Comparison of ENCODE assay signal across 16 cellular contexts in genomic region chr2:133255363-133255762, GRCh38.
DNase-seq lines count a peak whose midpoint lies in the region; ATAC-seq and TF ChIP-seq lines count a peak whose summit lies in the region.
"Had no signal": no experiment of that assay in that cellular context is flagged by ENCODE, and none has a peak within 500 bp of the region (broad histone marks: within the 10 kb centered on the region; RNA-seq: fewer than 3 reads in every experiment).

No MANE protein-coding gene starts in this region.

- H3K4me3 Mint-ChIP-seq in natural killer cell, result no peak overlapping the region
- H3K4me3 Mint-ChIP-seq: CD4-positive, CD25-positive, alpha-beta regulatory T cell; IgD-negative memory B cell had no signal

- peak overlapping the region in 10 of 59 donors; percentile 0 to 23 (median 8) for H3K4me3 ChIP-seq in dorsolateral prefrontal cortex
- H3K4me3 ChIP-seq: BLaER1 treated with 17β-estradiol and CSF1 and Interleukin-3, amounts not matched to agents 10 nM and 100 nM; GM12878; GM23248 had no signal

- intact Hi-C loops in dorsolateral prefrontal cortex (cut with DNase I) (no loop called here), natural killer cell (cut with micrococcal nuclease) (no loop called here)

- no peaks in the 10 kb centered on the region for H3K4me1 Mint-ChIP-seq in natural killer cell
- H3K4me1 Mint-ChIP-seq: CD4-positive, CD25-positive, alpha-beta regulatory T cell; IgD-negative memory B cell had no signal

- H3K27me3 Mint-ChIP-seq in natural killer cell (ENCODE audit: low read depth in 2 of 2), result no peaks in the 10 kb centered on the region
- H3K27me3 Mint-ChIP-seq: CD4-positive, CD25-positive, alpha-beta regulatory T cell had no signal

- ATAC-seq in natural killer cell (no peak), HG02840 (IDR thresholded peaks at IDR 0.05; ENCODE audit: low FRiP score, unreplicated experiment) (no peak)
- ATAC-seq: GM12878 had no signal

- H3K27ac ChIP-seq in dorsolateral prefrontal cortex (peak overlapping the region in 51 of 59 donors; percentile 1 to 81 (median 48)), substantia nigra (ENCODE audit: low read depth, low read length, poor library complexity, severe bottlenecking) (peak overlapping the region; percentile 53)
- H3K27ac ChIP-seq: 22Rv1; BLaER1 treated with 17β-estradiol and CSF1 and Interleukin-3, amounts not matched to agents 10 nM and 100 nM; GM23248 had no signal

- TF ChIP-seq CTCF in dorsolateral prefrontal cortex (IDR thresholded peaks at IDR 0.05 in 54 of 56, conservative IDR thresholded peaks at IDR 0.05 in 2 of 56; ENCODE audit: low read depth in 1 of 56, partially characterized antibody in 56 of 56) (no peak), natural killer cell (IDR thresholded peaks at IDR 0.05) (no peak)

- peak; percentile 65 for DNase-seq in Ammon's horn (ENCODE audit: low spot score)
- no peak for DNase-seq in dorsolateral prefrontal cortex
- DNase-seq in inferior parietal cortex (ENCODE audit: extremely low spot score), result peak; percentile 49
- DNase-seq in substantia nigra (lab: John Stamatoyannopoulos, UW), result peak in 2 of 49 donors; percentile 7 to 44
- no peak for DNase-seq in NCI-H2029 treated with DMSO at 0.1 percent for 48 hours (lab: John Stamatoyannopoulos, UW)
- no peak for DNase-seq in natural killer cell
- DNase-seq: AML-193; CD4-positive, CD25-positive, alpha-beta regulatory T cell; DMS 273 treated with DMSO at 0.1 percent for 48 hours; GM23248; H7 had no signal

- no peak overlapping the region for H3K27ac Mint-ChIP-seq in natural killer cell
- H3K27ac Mint-ChIP-seq: CD4-positive, CD25-positive, alpha-beta regulatory T cell; IgD-negative memory B cell had no signal

- no peaks in the 10 kb centered on the region for H3K27me3 ChIP-seq in dorsolateral prefrontal cortex
- H3K27me3 ChIP-seq: BLaER1 treated with 17β-estradiol and CSF1 and Interleukin-3, amounts not matched to agents 10 nM and 100 nM had no signal

- H3K9me3 Mint-ChIP-seq in natural killer cell, result peaks cover 0 to 3% of the 10 kb centered on the region in 2 donors

- H3K36me3 Mint-ChIP-seq in natural killer cell, result no peaks in the 10 kb centered on the region
- H3K36me3 Mint-ChIP-seq: CD4-positive, CD25-positive, alpha-beta regulatory T cell; IgD-negative memory B cell had no signal

Comparison
In these comparisons a context has a peak if more than half of its experiments do, and no peak if none do; other contexts are left out.
1. DNase-seq: peak in Ammon's horn (single experiment) and inferior parietal cortex (single experiment); none in dorsolateral prefrontal cortex (0 of 10), NCI-H2029 treated with DMSO at 0.1 percent for 48 hours (single experiment) and natural killer cell (single experiment).